Comparison of ENCODE assay signal across 35 cellular contexts in genomic region chr7:105591522-105591921, GRCh38. TPM values are rescaled to one million over a fixed set of nuclear protein-coding genes. Genes with fewer than 3 reads are reported as not detected.
"Had no signal": no experiment of that assay in that cellular context is flagged by ENCODE, and none has a peak within 500 bp of the region (broad histone marks: within the 10 kb centered on the region; RNA-seq: fewer than 3 reads in every experiment).

No MANE protein-coding gene starts in this region.

- H3K27ac Mint-ChIP-seq: activated CD4-positive, alpha-beta memory T cell treated with anti-CD3 and anti-CD28 coated beads for 36 hours; activated CD8-positive, alpha-beta T cell treated with anti-CD3 and anti-CD28 coated beads, Interleukin-2, amount 10 ng/mL, durations not matched to agents 7 days and 5 days; activated naive CD4-positive, alpha-beta T cell treated with anti-CD3 and anti-CD28 coated beads, Interleukin-2, amount 10 ng/mL, durations not matched to agents 7 days and 5 days; activated naive CD4-positive, alpha-beta T cell treated with anti-CD3 and anti-CD28 coated beads, Interleukin-2, amount 50 U/mL, for 72 hours; activated naive CD8-positive, alpha-beta T cell treated with anti-CD3 and anti-CD28 coated beads, Interleukin-2, amount 10 ng/mL, durations not matched to agents 7 days and 5 days; activated T-cell treated with anti-CD3 and anti-CD28 coated beads, Interleukin-2, amount 50 U/mL, for 24 hours; activated T-cell treated with anti-CD3 and anti-CD28 coated beads, Interleukin-2, amount 50 U/mL, for 72 hours; brain; dendritic cell treated with granulocyte-macrophage colony-stimulating factor and Interleukin-4, amounts not matched to agents 40 ng/mL and 50 ng/mL, for 4 days; effector memory CD8-positive, alpha-beta T cell; T-helper 17 cell; WTC11 had no signal

- H3K4me2 ChIP-seq: hepatocyte had no signal

- FAIRE-seq: TTC549 had no signal

- H3K27me3 Mint-ChIP-seq: activated CD4-positive, alpha-beta memory T cell treated with anti-CD3 and anti-CD28 coated beads for 36 hours; activated T-cell treated with anti-CD3 and anti-CD28 coated beads, Interleukin-2, amount 50 U/mL, for 24 hours; brain; effector memory CD8-positive, alpha-beta T cell; T-helper 17 cell had no signal

- H2AFZ ChIP-seq: hepatocyte had no signal

- H3K4me1 ChIP-seq: ascending aorta, breast epithelium, colonic mucosa, esophagus squamous epithelium had no signal

- ATAC-seq: activated CD8-positive, alpha-beta T cell treated with anti-CD3 and anti-CD28 coated beads, Interleukin-2, amount 10 ng/mL, durations not matched to agents 7 days and 5 days; activated naive CD4-positive, alpha-beta T cell treated with anti-CD3 and anti-CD28 coated beads, Interleukin-2, amount 50 U/mL, for 72 hours; activated T-cell treated with anti-CD3 and anti-CD28 coated beads, Interleukin-2, amount 50 U/mL, for 72 hours; effector memory CD8-positive, alpha-beta T cell; gastroesophageal sphincter; heart right ventricle; T-helper 17 cell; WTC11 had no signal

- H3K36me3 ChIP-seq: ascending aorta, breast epithelium, cardiac muscle cell, colonic mucosa, esophagus squamous epithelium, gastroesophageal sphincter, heart right ventricle had no signal

- H3K9me3 Mint-ChIP-seq: activated CD4-positive, alpha-beta memory T cell treated with anti-CD3 and anti-CD28 coated beads for 36 hours; activated naive CD4-positive, alpha-beta T cell treated with anti-CD3 and anti-CD28 coated beads, Interleukin-2, amount 10 ng/mL, durations not matched to agents 7 days and 5 days; activated naive CD4-positive, alpha-beta T cell treated with anti-CD3 and anti-CD28 coated beads, Interleukin-2, amount 50 U/mL, for 72 hours; activated naive CD8-positive, alpha-beta T cell treated with anti-CD3 and anti-CD28 coated beads, Interleukin-2, amount 10 ng/mL, durations not matched to agents 7 days and 5 days; activated T-cell treated with anti-CD3 and anti-CD28 coated beads, Interleukin-2, amount 50 U/mL, for 24 hours; activated T-cell treated with anti-CD3 and anti-CD28 coated beads, Interleukin-2, amount 50 U/mL, for 72 hours; brain; dendritic cell treated with granulocyte-macrophage colony-stimulating factor and Interleukin-4, amounts not matched to agents 40 ng/mL and 50 ng/mL, for 4 days; effector memory CD8-positive, alpha-beta T cell; WTC11 had no signal

- H3K4me3 Mint-ChIP-seq: activated CD4-positive, alpha-beta memory T cell treated with anti-CD3 and anti-CD28 coated beads for 36 hours; activated CD8-positive, alpha-beta T cell treated with anti-CD3 and anti-CD28 coated beads, Interleukin-2, amount 10 ng/mL, durations not matched to agents 7 days and 5 days; activated naive CD4-positive, alpha-beta T cell treated with anti-CD3 and anti-CD28 coated beads, Interleukin-2, amount 10 ng/mL, durations not matched to agents 7 days and 5 days; activated naive CD8-positive, alpha-beta T cell treated with anti-CD3 and anti-CD28 coated beads, Interleukin-2, amount 10 ng/mL, durations not matched to agents 7 days and 5 days; activated T-cell treated with anti-CD3 and anti-CD28 coated beads, Interleukin-2, amount 50 U/mL, for 24 hours; activated T-cell treated with anti-CD3 and anti-CD28 coated beads, Interleukin-2, amount 50 U/mL, for 72 hours; brain; dendritic cell treated with granulocyte-macrophage colony-stimulating factor and Interleukin-4, amounts not matched to agents 40 ng/mL and 50 ng/mL, for 4 days; effector memory CD8-positive, alpha-beta T cell; T-helper 17 cell; WTC11 had no signal

- H3K36me3 Mint-ChIP-seq: activated CD4-positive, alpha-beta memory T cell treated with anti-CD3 and anti-CD28 coated beads for 36 hours; activated naive CD4-positive, alpha-beta T cell treated with anti-CD3 and anti-CD28 coated beads, Interleukin-2, amount 10 ng/mL, durations not matched to agents 7 days and 5 days; activated naive CD4-positive, alpha-beta T cell treated with anti-CD3 and anti-CD28 coated beads, Interleukin-2, amount 50 U/mL, for 72 hours; activated naive CD8-positive, alpha-beta T cell treated with anti-CD3 and anti-CD28 coated beads, Interleukin-2, amount 10 ng/mL, durations not matched to agents 7 days and 5 days; brain had no signal

- H3K9me3 ChIP-seq: ascending aorta, breast epithelium, colonic mucosa, esophagus squamous epithelium, gastroesophageal sphincter, heart right ventricle had no signal

- H3K27ac ChIP-seq: ascending aorta, breast epithelium, cardiac muscle cell, colonic mucosa, epithelial cell of prostate, esophagus squamous epithelium, gastroesophageal sphincter, heart right ventricle, hepatocyte, VCaP had no signal

- H3K4me3 ChIP-seq: ascending aorta, breast epithelium, cardiac muscle cell, colonic mucosa, esophagus squamous epithelium, gastroesophageal sphincter, heart right ventricle, hepatocyte had no signal

- H3K27me3 ChIP-seq: ascending aorta, breast epithelium, cardiac muscle cell, colonic mucosa, esophagus squamous epithelium, gastroesophageal sphincter, heart right ventricle, hepatocyte had no signal

- H3K79me2 ChIP-seq: hepatocyte had no signal

- DNase-seq: activated CD4-positive, alpha-beta memory T cell treated with anti-CD3 and anti-CD28 coated beads for 36 hours; activated CD4-positive, alpha-beta T cell treated with anti-CD3 and anti-CD28 coated beads for 1 hour; activated CD4-positive, alpha-beta T cell treated with anti-CD3 and anti-CD28 coated beads for 4 hours; activated CD8-positive, alpha-beta T cell treated with anti-CD3 and anti-CD28 coated beads, Interleukin-2, amount 10 ng/mL, durations not matched to agents 7 days and 5 days; activated gamma-delta T cell; activated naive CD4-positive, alpha-beta T cell; activated naive CD4-positive, alpha-beta T cell treated with anti-CD3 and anti-CD28 coated beads, Interleukin-2, amount 10 ng/mL, durations not matched to agents 7 days and 5 days; activated naive CD8-positive, alpha-beta T cell treated with anti-CD3 and anti-CD28 coated beads, Interleukin-2, amount 10 ng/mL, durations not matched to agents 7 days and 5 days; activated T-cell treated with anti-CD3 and anti-CD28 coated beads for 4 hours; activated T-cell treated with anti-CD3 and anti-CD28 coated beads, Interleukin-2, amount 50 U/mL, for 24 hours; activated T-cell treated with anti-CD3 and anti-CD28 coated beads, Interleukin-2, amount 50 U/mL, for 72 hours; central memory CD4-positive, alpha-beta T cell; cerebellar nuclear complex; colonic mucosa; effector CD4-positive, alpha-beta T cell; effector memory CD8-positive, alpha-beta T cell; esophagus squamous epithelium; foreskin melanocyte; heart right ventricle; T-helper 1 cell; T-helper 17 cell had no signal

RNA-seq across cellular contexts. Expression of gene EFCAB10, which starts 10.2 kb away (rescaled TPM):
- total RNA-seq: activated CD4-positive, alpha-beta memory T cell treated with anti-CD3 and anti-CD28 coated beads for 36 hours; activated CD8-positive, alpha-beta T cell treated with anti-CD3 and anti-CD28 coated beads, Interleukin-2, amount 10 ng/mL, durations not matched to agents 7 days and 5 days; activated naive CD4-positive, alpha-beta T cell treated with anti-CD3 and anti-CD28 coated beads, Interleukin-2, amount 50 U/mL, for 72 hours; activated naive CD8-positive, alpha-beta T cell treated with anti-CD3 and anti-CD28 coated beads, Interleukin-2, amount 10 ng/mL, durations not matched to agents 7 days and 5 days; activated T-cell treated with anti-CD3 and anti-CD28 coated beads, Interleukin-2, amount 50 U/mL, for 72 hours; ascending aorta; breast epithelium; cardiac muscle cell; colonic mucosa; esophagus squamous epithelium; fibroblast of lung; glomerular endothelial cell; heart right ventricle; hepatocyte had no signal
- polyA plus RNA-seq: fibroblast of lung, heart right ventricle had no signal
